9 cellular contexts compared by ENCODE assay signal in genomic region chr1:155070392-155070700, GRCh38. TPM values are rescaled to one million over a fixed set of nuclear protein-coding genes. Genes with fewer than 3 reads are reported as not detected.
DNase-seq lines count a peak whose midpoint lies in the region; ATAC-seq, FAIRE-seq and TF ChIP-seq lines count a peak whose summit lies in the region.
"Had no signal": no experiment of that assay in that cellular context is flagged by ENCODE, and none has a peak within 500 bp of the region (broad histone marks: within the 10 kb centered on the region; RNA-seq: fewer than 3 reads in every experiment).

No MANE protein-coding gene starts in this region.

- H3K4me1 ChIP-seq in left ventricle myocardium inferior (peaks cover 17% of the 10 kb centered on the region), gastrocnemius medialis (peaks cover 5 to 11% of the 10 kb centered on the region in 2 donors)

- H3K9me3 Mint-ChIP-seq in WTC11 = no peaks in the 10 kb centered on the region

- no peaks in the 10 kb centered on the region for H3K36me3 ChIP-seq in left ventricle myocardium inferior
- H3K36me3 ChIP-seq in gastrocnemius medialis = no peaks in the 10 kb centered on the region

- H3K27ac ChIP-seq in left ventricle myocardium inferior (replicated peaks) = no peak overlapping the region
- peak overlapping the region in 2 of 4 donors; percentile 67 to 69 for H3K27ac ChIP-seq in gastrocnemius medialis

- in situ Hi-C loops in gastrocnemius medialis (cut with MboI; ENCODE audit: low sequenced_read_pairs in 4 of 4) = loop anchor here in 1 of 4 donors (25.0 kb wide), 1 partner anchor 108 kb away; the partner anchor contains the start of genes CKS1B, PBXIP1, PYGO2 and SHC1

- peaks cover 30% of the 10 kb centered on the region for H3K27me3 Mint-ChIP-seq in WTC11 (ENCODE audit: low read depth)

- TF ChIP-seq CTCF in GM12875 (IDR thresholded peaks at IDR 0.05; ENCODE audit: borderline replicate concordance, insufficient read depth, low read depth, low read length) (no peak), WTC11 (IDR thresholded peaks at IDR 0.05) (no peak), left ventricle myocardium inferior (IDR thresholded peaks at IDR 0.05; ENCODE audit: borderline replicate concordance) (no peak), gastrocnemius medialis (IDR thresholded peaks at IDR 0.05 in 4 of 5, conservative IDR thresholded peaks at IDR 0.05 in 1 of 5) (no peak)

- no peak overlapping the region for H3K27ac Mint-ChIP-seq in WTC11

- TF ChIP-seq POLR2A in gastrocnemius medialis (IDR thresholded peaks at IDR 0.05) (no peak), erythroblast (IDR thresholded peaks at IDR 0.05; ENCODE audit: low read length) (no peak)

- peak overlapping the region; percentile 75 for H3K4me3 Mint-ChIP-seq in WTC11

- POLR2A ChIA-PET in WTC11 (lab: Charles Lee) = interaction anchor here (0.6 to 2.1 kb wide), 5 partner anchors 10 to 242 kb away, joined by 3 to 10 read pairs (median 5); no protein-coding TSS in a partner anchor

- H3K9me3 ChIP-seq in left ventricle myocardium inferior (replicated peaks) (no peaks in the 10 kb centered on the region), gastrocnemius medialis (no peaks in the 10 kb centered on the region)

- H3K27me3 ChIP-seq in left ventricle myocardium inferior (ENCODE audit: low read depth) (no peaks in the 10 kb centered on the region), gastrocnemius medialis (no peaks in the 10 kb centered on the region)

- intact Hi-C loops in left ventricle myocardium inferior (cut with micrococcal nuclease) (no loop called here), gastrocnemius medialis (cut with DNase I; ENCODE audit: low total_unique reads) (no loop called here)

- no peak for FAIRE-seq in frontal cortex (lab: Jason Lieb, UNC)

- ATAC-seq in WTC11 (no peak), gastrocnemius medialis (no peak), HG03342 (IDR thresholded peaks at IDR 0.05; ENCODE audit: unreplicated experiment) (no peak)

- H3K36me3 Mint-ChIP-seq in WTC11 = peaks cover 24% of the 10 kb centered on the region

- peaks cover 38% of the 10 kb centered on the region for H3K4me1 Mint-ChIP-seq in WTC11

- CTCF ChIA-PET in WTC11 (lab: Charles Lee) = interaction anchor here (0.6 to 4.8 kb wide), 22 partner anchors 9 to 405 kb away, joined by 3 to 62 read pairs (median 7); partner anchors contain the start of genes ADAM15, KRTCAP2 and PBXIP1

- DNase-seq in WTC11 (ENCODE audit: low spot score) (no peak), left ventricle myocardium inferior (no peak), gastrocnemius medialis (no peak), erythroblast (lab: John Stamatoyannopoulos, UW) (no peak), frontal cortex (ENCODE audit: low spot score in 2 of 2) (no peak), SHP77 treated with DMSO at 0.1 percent for 48 hours (lab: John Stamatoyannopoulos, UW) (no peak)

- peak overlapping the region; percentile 40 for H3K4me3 ChIP-seq in GM12875 (ENCODE audit: low read depth, low read length)
- peak overlapping the region; percentile 66 for H3K4me3 ChIP-seq in left ventricle myocardium inferior
- peak overlapping the region; percentile 51 to 75 (median 56) for H3K4me3 ChIP-seq in gastrocnemius medialis

TF ChIP-seq in WTC11, 78 proteins besides CTCF, POLR2A, EP300 and RAD21:
- no peak for TF ChIP-seq PRDM15 (CRISPR knock-in tag; IDR thresholded peaks at IDR 0.05)
- TF ChIP-seq, protein P1, sequence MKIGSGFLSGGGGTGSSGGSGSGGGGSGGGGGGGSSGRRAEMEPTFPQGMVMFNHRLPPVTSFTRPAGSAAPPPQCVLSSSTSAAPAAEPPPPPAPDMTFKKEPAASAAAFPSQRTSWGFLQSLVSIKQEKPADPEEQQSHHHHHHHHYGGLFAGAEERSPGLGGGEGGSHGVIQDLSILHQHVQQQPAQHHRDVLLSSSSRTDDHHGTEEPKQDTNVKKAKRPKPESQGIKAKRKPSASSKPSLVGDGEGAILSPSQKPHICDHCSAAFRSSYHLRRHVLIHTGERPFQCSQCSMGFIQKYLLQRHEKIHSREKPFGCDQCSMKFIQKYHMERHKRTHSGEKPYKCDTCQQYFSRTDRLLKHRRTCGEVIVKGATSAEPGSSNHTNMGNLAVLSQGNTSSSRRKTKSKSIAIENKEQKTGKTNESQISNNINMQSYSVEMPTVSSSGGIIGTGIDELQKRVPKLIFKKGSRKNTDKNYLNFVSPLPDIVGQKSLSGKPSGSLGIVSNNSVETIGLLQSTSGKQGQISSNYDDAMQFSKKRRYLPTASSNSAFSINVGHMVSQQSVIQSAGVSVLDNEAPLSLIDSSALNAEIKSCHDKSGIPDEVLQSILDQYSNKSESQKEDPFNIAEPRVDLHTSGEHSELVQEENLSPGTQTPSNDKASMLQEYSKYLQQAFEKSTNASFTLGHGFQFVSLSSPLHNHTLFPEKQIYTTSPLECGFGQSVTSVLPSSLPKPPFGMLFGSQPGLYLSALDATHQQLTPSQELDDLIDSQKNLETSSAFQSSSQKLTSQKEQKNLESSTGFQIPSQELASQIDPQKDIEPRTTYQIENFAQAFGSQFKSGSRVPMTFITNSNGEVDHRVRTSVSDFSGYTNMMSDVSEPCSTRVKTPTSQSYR (CRISPR knock-in tag; IDR thresholded peaks at IDR 0.05) = 0 out of 2 replicates have a peak, but pooled peaks have one; percentile 15

RNA-seq across cellular contexts. Expression of gene EFNA4, which starts 6.8 kb away (rescaled TPM):
- total RNA-seq in WTC11 (2021) (19.5 to 22.7 TPM (median 22.3 TPM) in 3 replicates), left ventricle myocardium inferior (1.7 TPM), gastrocnemius medialis (under 1 TPM; 0.41 to 0.87 (median 0.80) TPM), frontal cortex (0.82 TPM)

RNA-seq across cellular contexts. Expression of gene EFNA3, which starts 8.3 kb away (rescaled TPM):
- total RNA-seq in WTC11 (2021) (12.5 to 15.4 TPM (median 15.4 TPM) in 3 replicates), left ventricle myocardium inferior (0.71 TPM), gastrocnemius medialis (1 to 10 TPM in 2 of 4 donors, under 1 TPM in 1, not detected in 1; 0.55 to 1.8 (median 1.6) TPM), frontal cortex (9.8 TPM)

RNA-seq across cellular contexts. Expression of gene ADAM15, which starts 19.2 kb away (rescaled TPM):
- total RNA-seq in WTC11 (2021) (32.1 to 38.4 TPM (median 33.2 TPM) in 3 replicates), left ventricle myocardium inferior (82.1 TPM), gastrocnemius medialis (10 to 100 TPM; 30.3 to 42.8 (median 36.9) TPM), frontal cortex (11.8 TPM)

RNA-seq across cellular contexts. Expression of gene DCST1, which starts 36.7 kb away (rescaled TPM):
- 0.15 TPM in 1 of 3 replicates, not detected in the others for total RNA-seq in WTC11 (2021)
- not detected for total RNA-seq in left ventricle myocardium inferior
- total RNA-seq in gastrocnemius medialis = under 1 TPM in 2 of 4 donors, not detected in 2; 0.13 to 0.35 TPM
- not detected for total RNA-seq in frontal cortex
- total RNA-seq: renal cortical epithelial cell had no signal

RNA-seq across cellular contexts. Expression of gene DCST2, which starts 36.8 kb away (rescaled TPM):
- total RNA-seq in WTC11 (2021) (0.83 to 1.8 TPM (median 1.6 TPM) in 3 replicates), left ventricle myocardium inferior (not detected), gastrocnemius medialis (not detected), frontal cortex (under 0.01 TPM)
